In genomic region chr2:218260742-218261423, GRCh38 we compare ENCODE assay signal across 8 cellular contexts. TPM values are rescaled to one million over a fixed set of nuclear protein-coding genes. Genes with fewer than 3 reads are reported as not detected.
DNase-seq lines count a peak whose midpoint lies in the region; ATAC-seq and TF ChIP-seq lines count a peak whose summit lies in the region.

Gene GPBAR1 (plus strand): TSS chr2:218261015. CDS start chr2:218262725, 1,710 bp downstream.

- peak within 1 kb of the TSS; percentile 29 for H3K27ac Mint-ChIP-seq in activated naive CD4-positive, alpha-beta T cell treated with anti-CD3 and anti-CD28 coated beads, Interleukin-2, amount 10 ng/mL, durations not matched to agents 7 days and 5 days
- H3K27ac Mint-ChIP-seq in activated naive CD4-positive, alpha-beta T cell treated with anti-CD3 and anti-CD28 coated beads for 36 hours, result no peak within 1 kb of the TSS

- no peak within 1 kb of the TSS for H3K4me3 ChIP-seq in colonic mucosa
- no peak within 1 kb of the TSS for H3K4me3 ChIP-seq in mucosa of stomach (ENCODE audit: low read length)
- H3K4me3 ChIP-seq in uterus, result no peak within 1 kb of the TSS

- peaks cover 25% of the 10 kb centered on the region for H3K36me3 Mint-ChIP-seq in activated naive CD4-positive, alpha-beta T cell treated with anti-CD3 and anti-CD28 coated beads, Interleukin-2, amount 10 ng/mL, durations not matched to agents 7 days and 5 days
- H3K36me3 Mint-ChIP-seq in activated naive CD4-positive, alpha-beta T cell treated with anti-CD3 and anti-CD28 coated beads for 36 hours (ENCODE audit: low read depth), result peaks cover 9% of the 10 kb centered on the region

- peak; percentile 21 for DNase-seq in activated naive CD4-positive, alpha-beta T cell treated with anti-CD3 and anti-CD28 coated beads, Interleukin-2, amount 10 ng/mL, durations not matched to agents 7 days and 5 days
- no peak for DNase-seq in activated naive CD4-positive, alpha-beta T cell treated with anti-CD3 and anti-CD28 coated beads for 36 hours
- DNase-seq in colonic mucosa (no peak), uterus (peak in 1 of 2 donors; percentile 30), RKO (ENCODE audit: low spot score) (no peak)

- no peak for TF ChIP-seq CTCF in colonic mucosa (IDR thresholded peaks at IDR 0.05)
- TF ChIP-seq CTCF in uterus (IDR thresholded peaks at IDR 0.05), result no peak

- intact Hi-C loops in activated naive CD4-positive, alpha-beta T cell treated with anti-CD3 and anti-CD28 coated beads for 36 hours (cut with micrococcal nuclease), result no loop called here
- intact Hi-C loops in colonic mucosa (cut with DNase I) (loop anchor here (5.0 kb wide), 1 partner anchor 44 kb away; the partner anchor contains the start of gene ARPC2), uterus (cut with DNase I; ENCODE audit: low total_unique reads) (loop anchor here (10.0 kb wide), 1 partner anchor 46 kb away; the partner anchor contains the start of gene ARPC2)

- peak within 1 kb of the TSS; percentile 1 to 59 for H3K9ac ChIP-seq in colonic mucosa (ENCODE audit: low read depth in 2 of 2, low read length in 2 of 2)
- peak within 1 kb of the TSS; percentile 57 for H3K9ac ChIP-seq in mucosa of stomach (ENCODE audit: low read length)

- no peaks in the 10 kb centered on the region for H3K36me3 ChIP-seq in colonic mucosa
- peaks cover 6% of the 10 kb centered on the region for H3K36me3 ChIP-seq in mucosa of stomach (ENCODE audit: control insufficient read depth, insufficient read depth, low read length)
- no peaks in the 10 kb centered on the region for H3K36me3 ChIP-seq in uterus

- H3K9me3 Mint-ChIP-seq in activated naive CD4-positive, alpha-beta T cell treated with anti-CD3 and anti-CD28 coated beads, Interleukin-2, amount 10 ng/mL, durations not matched to agents 7 days and 5 days, result no peaks in the 10 kb centered on the region
- no peaks in the 10 kb centered on the region for H3K9me3 Mint-ChIP-seq in activated naive CD4-positive, alpha-beta T cell treated with anti-CD3 and anti-CD28 coated beads for 36 hours

- peak within 1 kb of the TSS; percentile 67 for H3K27ac ChIP-seq in colonic mucosa
- H3K27ac ChIP-seq in uterus, result peak within 1 kb of the TSS; percentile 89 to 93

- no peak for TF ChIP-seq POLR2A in uterus (IDR thresholded peaks at IDR 0.05)

- H3K27me3 Mint-ChIP-seq in activated naive CD4-positive, alpha-beta T cell treated with anti-CD3 and anti-CD28 coated beads, Interleukin-2, amount 10 ng/mL, durations not matched to agents 7 days and 5 days, result no peaks in the 10 kb centered on the region
- no peaks in the 10 kb centered on the region for H3K27me3 Mint-ChIP-seq in activated naive CD4-positive, alpha-beta T cell treated with anti-CD3 and anti-CD28 coated beads for 36 hours (ENCODE audit: low read depth)

- peaks cover 44% of the 10 kb centered on the region for H3K4me1 Mint-ChIP-seq in activated naive CD4-positive, alpha-beta T cell treated with anti-CD3 and anti-CD28 coated beads, Interleukin-2, amount 10 ng/mL, durations not matched to agents 7 days and 5 days
- peaks cover 17% of the 10 kb centered on the region for H3K4me1 Mint-ChIP-seq in activated naive CD4-positive, alpha-beta T cell treated with anti-CD3 and anti-CD28 coated beads for 36 hours (ENCODE audit: low read depth)

- no peaks in the 10 kb centered on the region for H3K9me3 ChIP-seq in colonic mucosa
- no peaks in the 10 kb centered on the region for H3K9me3 ChIP-seq in mucosa of stomach (ENCODE audit: control insufficient read depth, low read length)
- no peaks in the 10 kb centered on the region for H3K9me3 ChIP-seq in uterus

- H3K27me3 ChIP-seq in colonic mucosa (no peaks in the 10 kb centered on the region), mucosa of stomach (ENCODE audit: control insufficient read depth, insufficient read depth, low read length) (no peaks in the 10 kb centered on the region), uterus (no peaks in the 10 kb centered on the region)

- CTCF ChIA-PET in activated naive CD4-positive, alpha-beta T cell treated with anti-CD3 and anti-CD28 coated beads, Interleukin-2, amount 10 ng/mL, durations not matched to agents 7 days and 5 days (lab: Charles Lee), result interaction anchor here (0.8 to 1.0 kb wide), 2 partner anchors 9 to 13 kb away, joined by 3 read pairs; partner anchors contain the start of genes AAMP and PNKD
- CTCF ChIA-PET in activated naive CD4-positive, alpha-beta T cell treated with anti-CD3 and anti-CD28 coated beads for 36 hours (lab: Charles Lee), result interaction anchor here (1.4 kb wide), 1 partner anchor 74 kb away, joined by 3 read pairs; no protein-coding TSS in a partner anchor

- no peak within 1 kb of the TSS for H3K4me3 Mint-ChIP-seq in activated naive CD4-positive, alpha-beta T cell treated with anti-CD3 and anti-CD28 coated beads, Interleukin-2, amount 10 ng/mL, durations not matched to agents 7 days and 5 days
- H3K4me3 Mint-ChIP-seq in activated naive CD4-positive, alpha-beta T cell treated with anti-CD3 and anti-CD28 coated beads for 36 hours, result no peak within 1 kb of the TSS

- ATAC-seq in HG03039 (IDR thresholded peaks at IDR 0.05; ENCODE audit: unreplicated experiment) (no peak), HG03097 (IDR thresholded peaks at IDR 0.05; ENCODE audit: low FRiP score, unreplicated experiment) (no peak)

- H3K4me1 ChIP-seq in colonic mucosa (peaks cover 28% of the 10 kb centered on the region), mucosa of stomach (ENCODE audit: control insufficient read depth, insufficient read depth, low read length) (peaks cover 74% of the 10 kb centered on the region), uterus (peaks cover 4 to 7% of the 10 kb centered on the region in 2 donors)

RNA-seq across cellular contexts. Expression of gene GPBAR1, which starts in this region (rescaled TPM):
- total RNA-seq in activated naive CD4-positive, alpha-beta T cell treated with anti-CD3 and anti-CD28 coated beads for 36 hours, result under 1 TPM in 1 of 2 experiments, not detected in 1; 0.10 TPM
- total RNA-seq in colonic mucosa (1 to 10 TPM; 1.1 to 1.3 TPM), uterus (1 to 10 TPM in 1 of 4 donors, under 1 TPM in 2, not detected in 1; 0.29 to 1.0 (median 0.91) TPM)
